ENCODE assay signal across 8 cellular contexts in genomic region chr19:41398042-41398403, GRCh38. TPM values are rescaled to one million over a fixed set of nuclear protein-coding genes. Genes with fewer than 3 reads are reported as not detected.
DNase-seq lines count a peak whose midpoint lies in the region; ATAC-seq, FAIRE-seq and TF ChIP-seq lines count a peak whose summit lies in the region.

No MANE protein-coding gene starts in this region.

- peak overlapping the region; percentile 99 for H3K4me3 Mint-ChIP-seq in activated T-cell treated with anti-CD3 and anti-CD28 coated beads, Interleukin-2, amount 50 U/mL, for 24 hours

- H3K36me3 ChIP-seq in liver (ENCODE audit: control insufficient read depth in 4 of 4, insufficient read depth in 3 of 4, low read depth in 1 of 4, low read length in 3 of 4): peaks cover 0 to 1% (median 0%) of the 10 kb centered on the region in 4 donors
- no peaks in the 10 kb centered on the region for H3K36me3 ChIP-seq in transverse colon

- TF ChIP-seq POLR2A in transverse colon (IDR thresholded peaks at IDR 0.05): no peak

- H3K9me3 ChIP-seq in liver (ENCODE audit: control insufficient read depth in 4 of 4, low read length in 3 of 4) (no peaks in the 10 kb centered on the region), transverse colon (no peaks in the 10 kb centered on the region)

- no peak for TF ChIP-seq EP300 in transverse colon (IDR thresholded peaks at IDR 0.05; ENCODE audit: low read depth)

- H3K9ac ChIP-seq in liver (ENCODE audit: low read depth in 1 of 2, low read length in 2 of 2): peak overlapping the region; percentile 94 to 98

- WGBS in liver: under 1% methylated on average over 5 of the region's 5 CpGs
- WGBS in transverse colon (ENCODE audit: low coverage in 1 of 2), 2 donors: 1 to 2% methylated on average over 4 to 5 of the region's 5 CpGs

- H3K9me3 Mint-ChIP-seq in activated T-cell treated with anti-CD3 and anti-CD28 coated beads, Interleukin-2, amount 50 U/mL, for 24 hours: no peaks in the 10 kb centered on the region

- no peak for FAIRE-seq in GM19239 (lab: Jason Lieb, UNC)

- no peak for ATAC-seq in GM18511 (IDR thresholded peaks at IDR 0.05; ENCODE audit: unreplicated experiment)

- peak overlapping the region; percentile 100 for H3K27ac Mint-ChIP-seq in activated T-cell treated with anti-CD3 and anti-CD28 coated beads, Interleukin-2, amount 50 U/mL, for 24 hours

- H3K4me3 ChIP-seq in liver (ENCODE audit: low read depth in 1 of 3, low read length in 3 of 3) (peak overlapping the region; percentile 70 to 99 (median 84)), transverse colon (peak overlapping the region; percentile 82 to 100 (median 94))

- H3K4me1 ChIP-seq in liver (ENCODE audit: control insufficient read depth in 4 of 4, insufficient read depth in 4 of 4, low read length in 3 of 4): peaks cover 2 to 28% (median 16%) of the 10 kb centered on the region in 4 donors
- H3K4me1 ChIP-seq in transverse colon: peaks cover 5 to 34% (median 21%) of the 10 kb centered on the region in 4 donors

- no peak for DNase-seq in activated T-cell treated with anti-CD3 and anti-CD28 coated beads, Interleukin-2, amount 50 U/mL, for 24 hours
- DNase-seq in activated T-cell treated with anti-CD3 and anti-CD28 coated beads, Interleukin-2, amount 50 U/mL, for 1 hour: no peak
- DNase-seq in transverse colon (no peak), GM19239 (ENCODE audit: insufficient read length, low spot score) (no peak), NCI-H2171 (lab: John Stamatoyannopoulos, UW) (no peak)

- H3K27ac ChIP-seq in angular gyrus (ENCODE audit: low read depth, low read length) (peak overlapping the region; percentile 95), liver (ENCODE audit: low read depth in 1 of 2, low read length in 2 of 2) (peak overlapping the region; percentile 92 to 98), transverse colon (peak overlapping the region; percentile 83 to 93 (median 90))

- H3K27me3 ChIP-seq in liver (ENCODE audit: control insufficient read depth in 4 of 4, insufficient read depth in 4 of 4, low read length in 3 of 4) (no peaks in the 10 kb centered on the region), transverse colon (no peaks in the 10 kb centered on the region)

- in situ Hi-C loops in transverse colon (cut with MboI; ENCODE audit: low pct_ligation_motif_present in 1 of 4, low pct_unique_long_range_greater_than_20kb in 1 of 4, low sequenced_read_pairs in 3 of 4): no loop called here

- no peaks in the 10 kb centered on the region for H3K27me3 Mint-ChIP-seq in activated T-cell treated with anti-CD3 and anti-CD28 coated beads, Interleukin-2, amount 50 U/mL, for 24 hours

- H3K4me1 Mint-ChIP-seq in activated T-cell treated with anti-CD3 and anti-CD28 coated beads, Interleukin-2, amount 50 U/mL, for 24 hours (ENCODE audit: low read depth): peaks cover 44% of the 10 kb centered on the region

- peaks cover 46% of the 10 kb centered on the region for H3K36me3 Mint-ChIP-seq in activated T-cell treated with anti-CD3 and anti-CD28 coated beads, Interleukin-2, amount 50 U/mL, for 24 hours (ENCODE audit: low read depth)

- TF ChIP-seq CTCF in liver (IDR thresholded peaks at IDR 0.05; ENCODE audit: low read depth, low read length, missing input control): no peak
- no peak for TF ChIP-seq CTCF in transverse colon (IDR thresholded peaks at IDR 0.05)

- intact Hi-C loops in transverse colon (cut with DNase I; ENCODE audit: low total_unique reads): no loop called here

- no peak for TF ChIP-seq RAD21 in liver (IDR thresholded peaks at IDR 0.05)

TF ChIP-seq in liver, 16 proteins besides CTCF, POLR2A, EP300 and RAD21:
- TF ChIP-seq FOXA1 (IDR thresholded peaks at IDR 0.05) (no peak), YY1 (IDR thresholded peaks at IDR 0.05) (no peak), REST (IDR thresholded peaks at IDR 0.05) (no peak), ZBTB33 (IDR thresholded peaks at IDR 0.05) (no peak), EGR1 (IDR thresholded peaks at IDR 0.05; ENCODE audit: low read depth in 2 of 2) (no peak), GABPA (IDR thresholded peaks at IDR 0.05 in 1 of 2, conservative IDR thresholded peaks at IDR 0.05 in 1 of 2) (no peak), ATF3 (IDR thresholded peaks at IDR 0.05) (no peak), HNF4A (conservative IDR thresholded peaks at IDR 0.05) (no peak), JUND (IDR thresholded peaks at IDR 0.05) (no peak), SP1 (IDR thresholded peaks at IDR 0.05) (no peak), RXRA (IDR thresholded peaks at IDR 0.05) (no peak), TAF1 (conservative IDR thresholded peaks at IDR 0.05) (no peak), MAX (IDR thresholded peaks at IDR 0.05) (no peak), NR2F2 (IDR thresholded peaks at IDR 0.05) (no peak), HNF4G (IDR thresholded peaks at IDR 0.05) (no peak), FOXA2 (IDR thresholded peaks at IDR 0.05) (no peak)

RNA-seq across cellular contexts. Expression of gene BCKDHA, which starts 0.4 kb away (rescaled TPM):
- total RNA-seq in liver (10 to 100 TPM; 38.5 to 43.1 TPM), transverse colon (10 to 100 TPM; 12.0 to 29.9 (median 20.9) TPM)
- 10 to 100 TPM; 84.3 to 91.4 TPM for polyA plus RNA-seq in liver

RNA-seq across cellular contexts. Expression of gene EXOSC5, which starts 0.9 kb away (rescaled TPM):
- 10 to 100 TPM in 1 of 2 donors, 1 to 10 TPM in 1; 8.3 to 11.5 TPM for total RNA-seq in liver
- 10 to 100 TPM; 26.2 to 26.7 TPM for polyA plus RNA-seq in liver
- 10 to 100 TPM in 3 of 4 donors, 1 to 10 TPM in 1; 4.0 to 20.6 (median 10.8) TPM for total RNA-seq in transverse colon

RNA-seq across cellular contexts. Expression of gene TMEM91, which starts 21.7 kb away (rescaled TPM):
- total RNA-seq in liver (1 to 10 TPM; 2.8 to 3.1 TPM), transverse colon (10 to 100 TPM in 1 of 4 donors, 1 to 10 TPM in 2, not detected in 1; 4.8 to 11.4 (median 9.4) TPM)
- 1 to 10 TPM; 1.6 to 4.0 TPM for polyA plus RNA-seq in liver

RNA-seq across cellular contexts. Expression of gene B3GNT8, which starts 29.2 kb away (rescaled TPM):
- total RNA-seq in liver (1 to 10 TPM in 1 of 2 donors, under 1 TPM in 1; 0.50 to 2.3 TPM), transverse colon (100 to 1,000 TPM in 1 of 4 donors, 10 to 100 TPM in 3; 18.5 to 225 (median 49.1) TPM)
- under 1 TPM; 0.14 to 0.82 TPM for polyA plus RNA-seq in liver

RNA-seq across cellular contexts. Expression of gene B9D2, which starts 34.1 kb away (rescaled TPM):
- 1 to 10 TPM; 2.4 to 2.5 TPM for total RNA-seq in liver
- polyA plus RNA-seq in liver: 1 to 10 TPM; 3.5 to 3.7 TPM
- 1 to 10 TPM in 2 of 4 donors, not detected in 2; 6.4 to 9.3 TPM for total RNA-seq in transverse colon
